8 cellular contexts compared by ENCODE assay signal in genomic region chr5:132662925-132663770, GRCh38. TPM values are rescaled to one million over a fixed set of nuclear protein-coding genes. Genes with fewer than 3 reads are reported as not detected.
DNase-seq lines count a peak whose midpoint lies in the region; ATAC-seq and TF ChIP-seq lines count a peak whose summit lies in the region.

No MANE protein-coding gene starts in this region.

- DNase-seq in AG10803 (ENCODE audit: low read depth) (peak; percentile 12), SW480 (ENCODE audit: low spot score) (peak; percentile 35), mucosa of descending colon (no peak), NCI-H2171 treated with DMSO at 0.1 percent for 48 hours (lab: John Stamatoyannopoulos, UW) (no peak), AML-193 (lab: John Stamatoyannopoulos, UW) (no peak), HK-2 (ENCODE audit: unreplicated experiment) (no peak)

- ATAC-seq in GM18909 (IDR thresholded peaks at IDR 0.05; ENCODE audit: poor library complexity, unreplicated experiment) (peak; percentile 70), HG02970 (IDR thresholded peaks at IDR 0.05; ENCODE audit: low FRiP score, unreplicated experiment) (peak; percentile 46), mucosa of descending colon (peak; percentile 23)

- no peaks in the 10 kb centered on the region for H3K36me3 ChIP-seq in mucosa of descending colon (ENCODE audit: low read depth)

- TF ChIP-seq CTCF in AG10803 (conservative IDR thresholded peaks at IDR 0.05; ENCODE audit: low read length) (no peak), mucosa of descending colon (IDR thresholded peaks at IDR 0.05) (no peak)

- H3K4me1 ChIP-seq in mucosa of descending colon (ENCODE audit: low read depth): no peaks in the 10 kb centered on the region

- H3K9me3 ChIP-seq in mucosa of descending colon: no peaks in the 10 kb centered on the region

- intact Hi-C loops in mucosa of descending colon (cut with DNase I, micrococcal nuclease): no loop called here

- H3K4me3 ChIP-seq in AG10803 (ENCODE audit: low read length) (no peak overlapping the region), mucosa of descending colon (no peak overlapping the region)

RNA-seq across cellular contexts. Expression of gene IL13, which starts 5.2 kb away (rescaled TPM):
- not detected for total RNA-seq in mucosa of descending colon

RNA-seq across cellular contexts. Expression of gene IL4, which starts 10.6 kb away (rescaled TPM):
- not detected for total RNA-seq in mucosa of descending colon

Comparison
In these comparisons a context has a peak if more than half of its experiments do, and no peak if none do; other contexts are left out.
1. DNase-seq: peak in AG10803 (single experiment) and SW480 (single experiment); none in mucosa of descending colon (0 of 3), NCI-H2171 treated with DMSO at 0.1 percent for 48 hours (single experiment), AML-193 (0 of 2) and HK-2 (single experiment).
2. Peak in every context shown above with its lines, with median percentiles within 50 percentile points of each other: ATAC-seq.